Comparison of ENCODE assay signal across 8 cellular contexts in the genomic region with DNA sequence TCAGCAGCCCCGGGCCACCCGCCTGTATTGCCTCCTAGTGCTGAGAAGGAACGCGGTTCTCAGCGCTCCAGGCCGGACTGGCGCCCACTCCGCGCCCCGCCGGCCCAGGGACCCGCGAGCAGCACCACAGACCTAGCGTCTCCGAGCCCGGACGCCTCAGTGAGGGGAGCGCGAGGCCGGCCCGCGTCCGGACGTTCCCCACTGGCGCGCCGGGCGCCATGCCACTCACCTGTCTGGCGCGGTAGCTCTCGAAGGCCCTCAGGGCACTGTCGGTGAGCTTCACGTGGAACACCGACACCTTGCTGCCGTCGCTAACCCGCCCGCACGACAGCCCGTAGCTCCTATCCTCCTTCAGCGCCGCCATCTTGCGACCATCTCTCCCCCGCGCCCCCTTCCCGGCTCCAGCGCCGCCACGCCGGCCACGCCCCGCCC. TPM values are rescaled to one million over a fixed set of nuclear protein-coding genes. Genes with fewer than 3 reads are reported as not detected.
DNase-seq lines count a peak whose midpoint lies in the region; ATAC-seq lines count a peak whose summit lies in the region.

A gene (minus strand): TSS at position 379 of the 432 bp plus-strand sequence. CDS start 15 bp downstream, at position 364.

- peak within 1 kb of the TSS; percentile 96 for H3K4me3 Mint-ChIP-seq in central memory CD8-positive, alpha-beta T cell

- H3K4me3 ChIP-seq in HUES6 (ENCODE audit: low read depth, low read length), result peak within 1 kb of the TSS; percentile 91
- peak within 1 kb of the TSS; percentile 94 for H3K4me3 ChIP-seq in urinary bladder (ENCODE audit: low read depth, low read length)

- peak within 1 kb of the TSS; percentile 93 for H3K27ac Mint-ChIP-seq in central memory CD8-positive, alpha-beta T cell (ENCODE audit: low read depth)

- peak; percentile 1 for ATAC-seq in GM19372 (IDR thresholded peaks at IDR 0.05; ENCODE audit: low read depth, unreplicated experiment)
- peak; percentile 1 for ATAC-seq in central memory CD8-positive, alpha-beta T cell (replicated peaks; ENCODE audit: extremely low read depth, poor library complexity, severe bottlenecking)

- H3K4me1 Mint-ChIP-seq in central memory CD8-positive, alpha-beta T cell, result peaks cover 39% of the 10 kb centered on the region

- WGBS in urinary bladder, result under 1% methylated on average over 52 of the region's 52 CpGs

- H3K9me3 ChIP-seq in HUES6 (ENCODE audit: control insufficient read depth, insufficient read depth, low read depth, low read length), result no peaks in the 10 kb centered on the region

- no peaks in the 10 kb centered on the region for H3K9me3 Mint-ChIP-seq in central memory CD8-positive, alpha-beta T cell

- H3K27ac ChIP-seq in HUES6 (ENCODE audit: low read depth, low read length), result peak within 1 kb of the TSS; percentile 40; the same call in 1 of the 2 replicates
- peak within 1 kb of the TSS; percentile 96 for H3K27ac ChIP-seq in urinary bladder (ENCODE audit: low read depth)

- DNase-seq in central memory CD8-positive, alpha-beta T cell (ENCODE audit: low spot score in 2 of 2), result no peak
- DNase-seq in mesenteric fat pad (ENCODE audit: low spot score) (no peak), NCI-H345 treated with DMSO at 0.1 percent for 48 hours (lab: John Stamatoyannopoulos, UW; ENCODE audit: unreplicated experiment) (no peak), kidney glomerular epithelial cell (lab: John Stamatoyannopoulos, UW) (no peak), midbrain (lab: John Stamatoyannopoulos, UW) (no peak)

- H3K36me3 ChIP-seq in HUES6 (ENCODE audit: control insufficient read depth, insufficient read depth, low read length) (no peaks in the 10 kb centered on the region), urinary bladder (ENCODE audit: insufficient read depth) (no peaks in the 10 kb centered on the region)

- H3K9ac ChIP-seq in HUES6 (ENCODE audit: low read length), result peak within 1 kb of the TSS; percentile 81

- H3K36me3 Mint-ChIP-seq in central memory CD8-positive, alpha-beta T cell (ENCODE audit: insufficient read depth), result peaks cover 16% of the 10 kb centered on the region

- peaks cover 5% of the 10 kb centered on the region for H3K4me1 ChIP-seq in HUES6 (ENCODE audit: control insufficient read depth, insufficient read depth, low read length)
- no peaks in the 10 kb centered on the region for H3K4me1 ChIP-seq in urinary bladder (ENCODE audit: insufficient read depth)

- no peaks in the 10 kb centered on the region for H3K27me3 ChIP-seq in HUES6 (ENCODE audit: control insufficient read depth, insufficient read depth, low read length)

- H3K27me3 Mint-ChIP-seq in central memory CD8-positive, alpha-beta T cell, result no peaks in the 10 kb centered on the region

RNA-seq across cellular contexts. Expression of the gene that starts here (rescaled TPM):
- total RNA-seq in mesenteric fat pad (38.4 TPM), urinary bladder (9.7 TPM)
- 13.9 TPM for polyA plus RNA-seq in urinary bladder
